Comparison of ENCODE assay signal across 16 cellular contexts in the genomic region with DNA sequence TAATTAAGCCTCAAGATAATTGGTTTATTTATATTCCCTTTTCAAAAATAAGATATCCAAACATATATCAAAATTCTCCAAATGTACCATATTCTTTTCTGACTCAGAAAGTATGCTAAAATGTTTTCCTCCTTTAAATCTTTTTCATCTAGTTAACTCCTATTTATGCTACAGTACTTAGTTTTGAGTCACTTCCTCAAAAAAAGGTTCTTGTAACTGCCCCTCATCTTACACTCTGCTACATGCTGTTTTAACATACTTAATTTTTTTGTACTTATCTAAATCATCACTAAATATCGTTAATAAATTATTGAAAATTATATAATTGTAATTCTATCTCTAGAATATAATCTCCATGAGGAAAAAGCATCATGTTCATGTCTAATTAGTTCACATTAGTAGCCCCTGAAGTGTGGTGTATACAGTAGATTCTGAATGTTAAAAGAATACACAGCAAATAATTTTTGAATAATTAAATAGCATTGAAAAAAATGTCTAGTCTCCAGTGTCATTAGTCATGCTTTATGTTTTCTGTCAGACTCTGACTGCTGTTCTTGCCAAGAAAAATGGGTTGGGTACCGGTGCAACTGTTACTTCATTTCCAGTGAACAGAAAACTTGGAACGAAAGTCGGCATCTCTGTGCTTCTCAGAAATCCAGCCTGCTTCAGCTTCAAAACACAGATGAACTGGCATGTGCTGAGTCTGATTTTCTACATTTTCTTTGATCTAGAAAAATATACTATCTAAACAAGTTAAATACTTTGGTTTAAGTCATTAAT. TPM values are rescaled to one million over a fixed set of nuclear protein-coding genes. Genes with fewer than 3 reads are reported as not detected.
A peak's percentile ranks its signal among the peaks of the same experiment; 100 is the strongest.
DNase-seq lines count a peak whose midpoint lies in the region; ATAC-seq and TF ChIP-seq lines count a peak whose summit lies in the region.
"Had no signal": no experiment of that assay in that cellular context is flagged by ENCODE, and none has a peak within 500 bp of the region (broad histone marks: within the 10 kb centered on the region; RNA-seq: fewer than 3 reads in every experiment).

No MANE protein-coding gene starts in this region.

- TF ChIP-seq CTCF in CD8-positive, alpha-beta T cell (IDR thresholded peaks at IDR 0.05): no peak
- TF ChIP-seq CTCF in brain microvascular endothelial cell (IDR thresholded peaks at IDR 0.05; ENCODE audit: low read depth, low read length, missing control alignments) (no peak), endodermal cell (conservative IDR thresholded peaks at IDR 0.05) (no peak), mesothelial cell of epicardium (IDR thresholded peaks at IDR 0.05; ENCODE audit: unreplicated experiment) (no peak)

- peaks cover 15% of the 10 kb centered on the region for H3K4me1 Mint-ChIP-seq in CD8-positive, alpha-beta T cell (ENCODE audit: low read depth)
- H3K4me1 Mint-ChIP-seq in endodermal cell (no peaks in the 10 kb centered on the region), mesothelial cell of epicardium (no peaks in the 10 kb centered on the region)
- H3K4me1 Mint-ChIP-seq: T-helper 17 cell had no signal

- no peak overlapping the region for H3K27ac ChIP-seq in CD8-positive, alpha-beta T cell (ENCODE audit: low read depth, low read length)
- no peak overlapping the region for H3K27ac ChIP-seq in brain microvascular endothelial cell
- no peak overlapping the region for H3K27ac ChIP-seq in endodermal cell (ENCODE audit: low read depth, low read length)
- H3K27ac ChIP-seq: ascending aorta, uterus had no signal

- in situ Hi-C loops in brain microvascular endothelial cell (cut with HindIII; ENCODE audit: low pct_ligation_motif_present, low sequenced_read_pairs): no loop called here

- 92 to 100% methylated on average over 1 to 3 of the region's 4 CpGs for WGBS in endodermal cell (ENCODE audit: insufficient coverage in 1 of 2, insufficient read length in 1 of 2), 2 experiments

- no peaks in the 10 kb centered on the region for H3K36me3 ChIP-seq in CD8-positive, alpha-beta T cell (ENCODE audit: insufficient read depth, low read length)
- H3K36me3 ChIP-seq in brain microvascular endothelial cell (replicated peaks): no peaks in the 10 kb centered on the region
- no peaks in the 10 kb centered on the region for H3K36me3 ChIP-seq in endodermal cell (ENCODE audit: control insufficient read depth, insufficient read depth, low read length)
- H3K36me3 ChIP-seq: ascending aorta, heart left ventricle, uterus had no signal

- CTCF ChIA-PET in CD8-positive, alpha-beta T cell (lab: Charles Lee): no interaction called here

- intact Hi-C loops in CD8-positive, alpha-beta T cell (cut with DNase I, micrococcal nuclease): no loop called here

- peak; percentile 27 for ATAC-seq in CD8-positive, alpha-beta T cell
- ATAC-seq: naive thymus-derived CD4-positive, alpha-beta T cell; T-helper 17 cell had no signal

- peaks cover 6% of the 10 kb centered on the region for H3K36me3 Mint-ChIP-seq in CD8-positive, alpha-beta T cell
- no peaks in the 10 kb centered on the region for H3K36me3 Mint-ChIP-seq in endodermal cell (ENCODE audit: low read depth)
- H3K36me3 Mint-ChIP-seq in mesothelial cell of epicardium: no peaks in the 10 kb centered on the region
- H3K36me3 Mint-ChIP-seq: naive thymus-derived CD4-positive, alpha-beta T cell had no signal

- no peaks in the 10 kb centered on the region for H3K9me3 ChIP-seq in CD8-positive, alpha-beta T cell (ENCODE audit: low read length)
- H3K9me3 ChIP-seq in endodermal cell (ENCODE audit: control insufficient read depth, low read length): no peaks in the 10 kb centered on the region
- H3K9me3 ChIP-seq: ascending aorta, heart left ventricle, uterus had no signal

- H3K27me3 ChIP-seq in CD8-positive, alpha-beta T cell (ENCODE audit: insufficient read depth, low read length): no peaks in the 10 kb centered on the region
- H3K27me3 ChIP-seq in brain microvascular endothelial cell (replicated peaks): no peaks in the 10 kb centered on the region
- no peaks in the 10 kb centered on the region for H3K27me3 ChIP-seq in endodermal cell (ENCODE audit: control insufficient read depth, insufficient read depth, low read length, poor library complexity, severe bottlenecking)
- H3K27me3 ChIP-seq: ascending aorta, heart left ventricle, uterus had no signal

- no peaks in the 10 kb centered on the region for H3K27me3 Mint-ChIP-seq in CD8-positive, alpha-beta T cell (ENCODE audit: low read depth)
- H3K27me3 Mint-ChIP-seq in endodermal cell (ENCODE audit: insufficient read depth) (no peaks in the 10 kb centered on the region), mesothelial cell of epicardium (ENCODE audit: low read depth) (no peaks in the 10 kb centered on the region)
- H3K27me3 Mint-ChIP-seq: T-helper 17 cell had no signal

- no peak overlapping the region for H3K4me3 ChIP-seq in CD8-positive, alpha-beta T cell (ENCODE audit: low read depth, low read length)
- H3K4me3 ChIP-seq in brain microvascular endothelial cell (ENCODE audit: low read depth, low read length): no peak overlapping the region
- no peak overlapping the region for H3K4me3 ChIP-seq in endodermal cell (ENCODE audit: low read length)
- H3K4me3 ChIP-seq: ascending aorta, uterus had no signal

- no peaks in the 10 kb centered on the region for H3K4me1 ChIP-seq in CD8-positive, alpha-beta T cell (ENCODE audit: insufficient read depth, low read length)
- no peaks in the 10 kb centered on the region for H3K4me1 ChIP-seq in endodermal cell (ENCODE audit: control insufficient read depth, insufficient read depth, low read length)
- H3K4me1 ChIP-seq: ascending aorta, heart left ventricle, uterus had no signal

- peak overlapping the region; percentile 39 for H3K4me3 Mint-ChIP-seq in CD8-positive, alpha-beta T cell
- H3K4me3 Mint-ChIP-seq in endodermal cell: no peak overlapping the region
- H3K4me3 Mint-ChIP-seq in mesothelial cell of epicardium: no peak overlapping the region
- H3K4me3 Mint-ChIP-seq: T-helper 17 cell had no signal

- no peak overlapping the region for H3K9ac ChIP-seq in endodermal cell (ENCODE audit: extremely low read depth, low read length, poor library complexity, severe bottlenecking)

- no peak for DNase-seq in CD8-positive, alpha-beta T cell
- DNase-seq in LHCN-M2 (ENCODE audit: low read depth) (peak; percentile 18), brain microvascular endothelial cell (peak; percentile 16), lung microvascular endothelial cell (ENCODE audit: low read depth in 2 of 2) (peak; percentile 35 to 88), endodermal cell (no peak), cortex of kidney (lab: John Stamatoyannopoulos, UW) (no peak), mesothelial cell of epicardium (ENCODE audit: low spot score in 2 of 2, unreplicated experiment in 2 of 2) (no peak)
- DNase-seq: activated CD4-positive, alpha-beta T cell treated with anti-CD3 and anti-CD28 coated beads for 4 hours; heart left ventricle; left cardiac atrium; naive thymus-derived CD4-positive, alpha-beta T cell; NCI-H510A; stimulated activated CD4-positive, alpha-beta T cell treated with anti-CD3 and anti-CD28 coated beads, Interleukin-2, amount 100 ng/mL, for 48 hours; T-helper 17 cell; uterus had no signal

- H3K9me3 Mint-ChIP-seq in CD8-positive, alpha-beta T cell: no peaks in the 10 kb centered on the region
- peaks cover 2% of the 10 kb centered on the region for H3K9me3 Mint-ChIP-seq in endodermal cell
- H3K9me3 Mint-ChIP-seq in mesothelial cell of epicardium: no peaks in the 10 kb centered on the region
- H3K9me3 Mint-ChIP-seq: naive thymus-derived CD4-positive, alpha-beta T cell had no signal

- peak overlapping the region; percentile 52 for H3K27ac Mint-ChIP-seq in CD8-positive, alpha-beta T cell
- H3K27ac Mint-ChIP-seq in endodermal cell (no peak overlapping the region), mesothelial cell of epicardium (no peak overlapping the region)
- H3K27ac Mint-ChIP-seq: naive thymus-derived CD4-positive, alpha-beta T cell; T-helper 17 cell had no signal

- POLR2A ChIA-PET in CD8-positive, alpha-beta T cell (lab: Charles Lee): no interaction called here

RNA-seq across cellular contexts. Expression of gene KLRD1, which starts 3.4 kb away (rescaled TPM):
- total RNA-seq in CD8-positive, alpha-beta T cell: 10 to 100 TPM; 12.3 to 13.1 TPM
- total RNA-seq in LHCN-M2 (2014; rRNA removed) (not detected in 2 replicates), lung microvascular endothelial cell (under 0.01 and 0.20 TPM in 2 replicates), endodermal cell (1 to 10 TPM in 1 of 2 donors, under 1 TPM in 1; 0.59 to 2.2 TPM), mesothelial cell of epicardium (0.51 to 0.81 TPM (median 0.65 TPM) in 3 replicates)
- not detected for polyA plus RNA-seq in LHCN-M2 (2012)
- 0.89 TPM for polyA plus RNA-seq in endodermal cell (2013, experiment 1 of 2)
- 0.04 TPM for polyA plus RNA-seq in endodermal cell (2013, experiment 2 of 2)

Comparison
In these comparisons a context has a peak if more than half of its experiments do, and no peak if none do; other contexts are left out.
1. DNase-seq: peak in LHCN-M2 (single experiment), brain microvascular endothelial cell (single experiment) and lung microvascular endothelial cell (2 of 2); none in CD8-positive, alpha-beta T cell (0 of 7), endodermal cell (single experiment), cortex of kidney (single experiment) and mesothelial cell of epicardium (0 of 2).